In the genomic region with DNA sequence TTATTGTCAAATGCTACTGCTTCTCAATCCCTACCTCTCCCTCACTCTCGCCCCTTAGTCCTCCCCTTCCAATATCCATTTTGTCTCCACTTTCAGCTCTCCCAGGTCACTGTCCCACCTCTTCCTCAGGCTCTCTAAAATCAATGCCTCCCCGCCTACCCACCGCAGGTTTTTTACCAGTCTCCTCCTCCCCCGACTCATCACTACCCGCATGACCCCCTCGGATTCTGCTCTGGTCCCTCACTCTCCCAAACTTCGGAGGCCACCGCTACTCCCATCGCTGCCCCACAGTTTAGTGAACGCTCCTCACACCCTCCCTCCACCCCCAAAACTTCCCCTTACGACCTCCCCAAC, we compare ENCODE assay signal across 8 cellular contexts. TPM values are rescaled to one million over a fixed set of nuclear protein-coding genes. Genes with fewer than 3 reads are reported as not detected.
DNase-seq lines count a peak whose midpoint lies in the region; ATAC-seq and TF ChIP-seq lines count a peak whose summit lies in the region.

No MANE protein-coding gene starts in this region.

- POLR2A ChIA-PET in IMR-90 (lab: Charles Lee; ENCODE audit: unreplicated experiment): no interaction called here
- POLR2A ChIA-PET in activated CD8-positive, alpha-beta T cell treated with anti-CD3 and anti-CD28 coated beads, Interleukin-2, amount 10 ng/mL, durations not matched to agents 7 days and 5 days (lab: Charles Lee): interaction anchor here (1.0 to 9.0 kb wide), 7 partner anchors 9 to 92 kb away, joined by 3 to 218 read pairs (median 4); no protein-coding TSS in a partner anchor

- H4K5ac ChIP-seq in IMR-90 (ENCODE audit: low read depth, low read length): peak overlapping the region; percentile 26; the same call in 1 of the 2 replicates

- peak overlapping the region; percentile 93 for H3K27ac Mint-ChIP-seq in activated CD8-positive, alpha-beta T cell treated with anti-CD3 and anti-CD28 coated beads, Interleukin-2, amount 10 ng/mL, durations not matched to agents 7 days and 5 days

- in situ Hi-C loops in IMR-90 (cut with MboI; ENCODE audit: low sequenced_read_pairs): no loop called here

- ATAC-seq in IMR-90 (ENCODE audit: low read depth) (peak; percentile 22), foreskin keratinocyte (peak; percentile 10)
- peak; percentile 6 for ATAC-seq in activated CD8-positive, alpha-beta T cell treated with anti-CD3 and anti-CD28 coated beads, Interleukin-2, amount 10 ng/mL, durations not matched to agents 7 days and 5 days

- H3K4me1 ChIP-seq in IMR-90 (ENCODE audit: control insufficient read depth, insufficient read depth, low read length) (peaks cover 3% of the 10 kb centered on the region), foreskin keratinocyte (peaks cover 20% of the 10 kb centered on the region), ovary (ENCODE audit: insufficient read depth) (no peaks in the 10 kb centered on the region)

- H2BK15ac ChIP-seq in IMR-90 (ENCODE audit: low read depth, low read length): peak overlapping the region; percentile 47; the same call in 1 of the 3 replicates

- H3K27me3 ChIP-seq in IMR-90 (ENCODE audit: control insufficient read depth, insufficient read depth, low read length) (no peaks in the 10 kb centered on the region), foreskin keratinocyte (no peaks in the 10 kb centered on the region), ovary (no peaks in the 10 kb centered on the region)

- no peaks in the 10 kb centered on the region for H4K20me1 ChIP-seq in IMR-90 (ENCODE audit: insufficient read depth, low read length)

- H3K9me3 Mint-ChIP-seq in activated CD8-positive, alpha-beta T cell treated with anti-CD3 and anti-CD28 coated beads, Interleukin-2, amount 10 ng/mL, durations not matched to agents 7 days and 5 days (ENCODE audit: insufficient read depth): no peaks in the 10 kb centered on the region

- no TSS peak for BruUV-seq in IMR-90 (replicated peaks; lab: Mats Ljungman, UMichigan)

- H2BK5ac ChIP-seq in IMR-90 (ENCODE audit: low read depth, low read length, poor library complexity, severe bottlenecking): peak overlapping the region; percentile 86

- DNase-seq in NCI-H146 (lab: John Stamatoyannopoulos, UW) (peak; percentile 40), NCI-H146 treated with DMSO at 0.1 percent for 48 hours (lab: John Stamatoyannopoulos, UW; ENCODE audit: unreplicated experiment) (no peak), IMR-90 (no peak), foreskin keratinocyte (no peak), ovary (peak in 4 of 5 donors; percentile 28 to 45 (median 36)), NCI-H1092 treated with DMSO at 0.1 percent for 48 hours (lab: John Stamatoyannopoulos, UW) (no peak), ureter (ENCODE audit: low spot score) (no peak)
- DNase-seq in activated CD8-positive, alpha-beta T cell treated with anti-CD3 and anti-CD28 coated beads, Interleukin-2, amount 10 ng/mL, durations not matched to agents 7 days and 5 days: peak; percentile 57

- TF ChIP-seq POLR2A in IMR-90 (IDR thresholded peaks at IDR 0.05; ENCODE audit: low read depth, low read length): no peak
- no peak for TF ChIP-seq POLR2A in ovary (IDR thresholded peaks at IDR 0.05)

- H3K9ac ChIP-seq in IMR-90 (ENCODE audit: low read depth, low read length): peak overlapping the region; percentile 75

- peak overlapping the region; percentile 89 for H4K91ac ChIP-seq in IMR-90 (ENCODE audit: insufficient read depth, low read depth, low read length)

- H3K9me1 ChIP-seq in IMR-90 (ENCODE audit: insufficient read depth, low read length): 0 out of 2 replicates have a peak, but pooled peaks cover 4% of the 10 kb centered on the region

- H2AK9ac ChIP-seq in IMR-90 (replicated peaks; ENCODE audit: low read depth, low read length, poor library complexity): peak overlapping the region; percentile 95

- H3K4ac ChIP-seq in IMR-90 (ENCODE audit: low read depth, low read length): peak overlapping the region; percentile 82

- H2BK120ac ChIP-seq in IMR-90 (ENCODE audit: low read depth, low read length): peak overlapping the region; percentile 78; the same call in 1 of the 2 replicates

- 1% methylated on average over 11 of the region's 11 CpGs; no CpG with 5 or more reads in 1 of the 2 experiments for WGBS in IMR-90 (ENCODE audit: extremely low coverage in 2 of 2, insufficient read length in 1 of 2), 2 experiments
- WGBS in ovary, 3 donors: 0 to 1% (median 1%) methylated on average over 11 of the region's 11 CpGs

- H4K8ac ChIP-seq in IMR-90 (ENCODE audit: low read depth in 2 of 2, low read length in 2 of 2): peak overlapping the region; percentile 65 to 88; a peak in 2 of 4 replicates

- TF ChIP-seq EP300 in ovary (IDR thresholded peaks at IDR 0.05): no peak

- H3K36me3 ChIP-seq in IMR-90 (ENCODE audit: control insufficient read depth, insufficient read depth, low read length) (no peaks in the 10 kb centered on the region), ovary (no peaks in the 10 kb centered on the region)

- no peak for TF ChIP-seq CTCF in IMR-90 (conservative IDR thresholded peaks at IDR 0.05; ENCODE audit: low read depth, low read length)
- no peak for TF ChIP-seq CTCF in foreskin keratinocyte (conservative IDR thresholded peaks at IDR 0.05)
- no peak for TF ChIP-seq CTCF in ovary (IDR thresholded peaks at IDR 0.05)

- peak overlapping the region; percentile 93 for H3K4me2 ChIP-seq in IMR-90 (ENCODE audit: low read depth, low read length)

- H3K9me3 ChIP-seq in IMR-90 (ENCODE audit: control insufficient read depth, insufficient read depth, low read length): no peaks in the 10 kb centered on the region
- H3K9me3 ChIP-seq in ovary: no peaks in the 10 kb centered on the region

- peaks cover 21% of the 10 kb centered on the region for H3K36me3 Mint-ChIP-seq in activated CD8-positive, alpha-beta T cell treated with anti-CD3 and anti-CD28 coated beads, Interleukin-2, amount 10 ng/mL, durations not matched to agents 7 days and 5 days (ENCODE audit: low read depth)

- H2AK5ac ChIP-seq in IMR-90 (ENCODE audit: low read depth, low read length): peak overlapping the region; percentile 21; the same call in 1 of the 2 replicates

- no peak overlapping the region for H2BK20ac ChIP-seq in IMR-90 (ENCODE audit: low read depth, low read length)

- H3K4me3 Mint-ChIP-seq in activated CD8-positive, alpha-beta T cell treated with anti-CD3 and anti-CD28 coated beads, Interleukin-2, amount 10 ng/mL, durations not matched to agents 7 days and 5 days: peak overlapping the region; percentile 89

- H3K4me1 Mint-ChIP-seq in activated CD8-positive, alpha-beta T cell treated with anti-CD3 and anti-CD28 coated beads, Interleukin-2, amount 10 ng/mL, durations not matched to agents 7 days and 5 days (ENCODE audit: low read depth): peaks cover 45% of the 10 kb centered on the region

- peak overlapping the region; percentile 47; the same call in 1 of the 2 replicates for H3K56ac ChIP-seq in IMR-90 (ENCODE audit: extremely low read depth, insufficient read depth, low read length)

- TF ChIP-seq RAD21 in IMR-90 (IDR thresholded peaks at IDR 0.05; ENCODE audit: low read length): no peak

- CTCF ChIA-PET in IMR-90 (lab: Yijun Ruan, JAX): interaction anchor here (0.6 to 1.3 kb wide), 5 partner anchors 12 to 454 kb away, joined by 3 to 5 read pairs (median 3); no protein-coding TSS in a partner anchor
- CTCF ChIA-PET in activated CD8-positive, alpha-beta T cell treated with anti-CD3 and anti-CD28 coated beads, Interleukin-2, amount 10 ng/mL, durations not matched to agents 7 days and 5 days (lab: Charles Lee): interaction anchor here (1.1 to 8.8 kb wide), 8 partner anchors 9 to 347 kb away, joined by 3 to 316 read pairs (median 9); a partner anchor contains a TSS

- dilution Hi-C loops in IMR-90 (cut with HindIII; ENCODE audit: low sequenced_read_pairs, unreplicated experiment): no loop called here

- peak overlapping the region; percentile 93 for H3K14ac ChIP-seq in IMR-90 (replicated peaks; ENCODE audit: low read depth, low read length)

- H3K79me1 ChIP-seq in IMR-90 (ENCODE audit: low read depth in 1 of 2, low read length in 2 of 2): peaks cover 19 to 48% of the 10 kb centered on the region in 2 experiments

- peak overlapping the region; percentile 73 for H3K27ac ChIP-seq in IMR-90 (ENCODE audit: insufficient read depth, low read length)
- peak overlapping the region; percentile 77 for H3K27ac ChIP-seq in foreskin keratinocyte
- H3K27ac ChIP-seq in ovary: no peak overlapping the region

- H3K23ac ChIP-seq in IMR-90 (ENCODE audit: low read depth, low read length): peak overlapping the region; percentile 89

- H3K18ac ChIP-seq in IMR-90 (ENCODE audit: low read depth, low read length): no peak overlapping the region

- no peaks in the 10 kb centered on the region for H3K27me3 Mint-ChIP-seq in activated CD8-positive, alpha-beta T cell treated with anti-CD3 and anti-CD28 coated beads, Interleukin-2, amount 10 ng/mL, durations not matched to agents 7 days and 5 days (ENCODE audit: low read depth)

- peak overlapping the region; percentile 98 for H2AFZ ChIP-seq in IMR-90 (replicated peaks; ENCODE audit: low read length, poor library complexity)

- H3K4me3 ChIP-seq in IMR-90 (ENCODE audit: insufficient read depth, low read depth, low read length) (peak overlapping the region; percentile 85), ovary (peak overlapping the region; percentile 95)

- intact Hi-C loops in IMR-90 (cut with micrococcal nuclease): no loop called here
- intact Hi-C loops in ovary (cut with DNase I): no loop called here

TF ChIP-seq in IMR-90, 13 proteins besides CTCF, POLR2A, EP300 and RAD21 (continues in another document):
- TF ChIP-seq BHLHE40 (IDR thresholded peaks at IDR 0.05; ENCODE audit: low read depth, low read length) (no peak), RFX5 (IDR thresholded peaks at IDR 0.05; ENCODE audit: low read depth, low read length) (no peak), SMC3 (IDR thresholded peaks at IDR 0.05; ENCODE audit: low read depth, low read length) (no peak)

RNA-seq across cellular contexts. Expression of a gene that starts 0.5 kb away (rescaled TPM):
- total RNA-seq in IMR-90 (2012; rRNA removed): 15.2 and 17.8 TPM in 2 replicates
- 4.6 and 6.1 TPM in 2 replicates for polyA plus RNA-seq in IMR-90 (2012; rRNA removed)
- polyA plus RNA-seq in IMR-90 (2012; cell fraction: cytosol; rRNA removed): 1.9 and 3.7 TPM in 2 replicates
- 1.1 and 5.2 TPM in 2 replicates for polyA plus RNA-seq in IMR-90 (2012; cell fraction: nucleus; rRNA removed; ENCODE audit: low replicate concordance)
- 10 to 100 TPM; 61.4 to 65.6 TPM for total RNA-seq in activated CD8-positive, alpha-beta T cell treated with anti-CD3 and anti-CD28 coated beads, Interleukin-2, amount 10 ng/mL, durations not matched to agents 7 days and 5 days
- total RNA-seq in foreskin keratinocyte: 13.5 and 15.7 TPM in 2 replicates
- 5.3 and 7.0 TPM in 2 replicates for polyA plus RNA-seq in foreskin keratinocyte
- 1 to 10 TPM; 6.8 to 8.4 (median 7.6) TPM for total RNA-seq in ovary
- polyA plus RNA-seq in ovary: 1 to 10 TPM; 4.3 to 6.8 TPM
- 14.4 TPM for total RNA-seq in ureter

RNA-seq across cellular contexts. Expression of a gene that starts 7.8 kb away (rescaled TPM):
- total RNA-seq in IMR-90 (2012; rRNA removed) (1.3 and 2.8 TPM in 2 replicates), foreskin keratinocyte (8.3 and 9.2 TPM in 2 replicates), ovary (1 to 10 TPM in 6 of 7 donors, under 1 TPM in 1; 0.92 to 2.5 (median 1.5) TPM), ureter (3.0 TPM)
- polyA plus RNA-seq in IMR-90 (2012; rRNA removed) (0.93 and 1.0 TPM in 2 replicates), foreskin keratinocyte (0.92 and 1.2 TPM in 2 replicates), ovary (under 1 TPM; 0.62 TPM)
- 0.05 and 0.10 TPM in 2 replicates for polyA plus RNA-seq in IMR-90 (2012; cell fraction: cytosol; rRNA removed)
- polyA plus RNA-seq in IMR-90 (2012; cell fraction: nucleus; rRNA removed; ENCODE audit: low replicate concordance): 0.44 and 1.1 TPM in 2 replicates
- total RNA-seq in activated CD8-positive, alpha-beta T cell treated with anti-CD3 and anti-CD28 coated beads, Interleukin-2, amount 10 ng/mL, durations not matched to agents 7 days and 5 days: 10 to 100 TPM; 33.5 to 37.0 TPM

Comparison
In these comparisons a context has a peak if more than half of its experiments do, and no peak if none do; other contexts are left out.
1. DNase-seq: peak in NCI-H146 (single experiment), activated CD8-positive, alpha-beta T cell treated with anti-CD3 and anti-CD28 coated beads, Interleukin-2, amount 10 ng/mL, durations not matched to agents 7 days and 5 days (single experiment) and ovary (4 of 5); none in NCI-H146 treated with DMSO at 0.1 percent for 48 hours (single experiment), IMR-90 (single experiment), foreskin keratinocyte (0 of 2), NCI-H1092 treated with DMSO at 0.1 percent for 48 hours (single experiment) and ureter (single experiment).
2. H3K27ac ChIP-seq: peak in IMR-90 (single experiment) and foreskin keratinocyte (single experiment); none in ovary (0 of 2).
3. Peak in every context shown above with its lines, with median percentiles within 50 percentile points of each other: ATAC-seq.